In genomic region chr13:114078501-114079451, GRCh38 we compare ENCODE assay signal across 10 cellular contexts. TPM values are rescaled to one million over a fixed set of nuclear protein-coding genes. Genes with fewer than 3 reads are reported as not detected.
DNase-seq lines count a peak whose midpoint lies in the region; ATAC-seq and TF ChIP-seq lines count a peak whose summit lies in the region.
"Had no signal": no experiment of that assay in that cellular context is flagged by ENCODE, and none has a peak within 500 bp of the region (broad histone marks: within the 10 kb centered on the region; RNA-seq: fewer than 3 reads in every experiment).

No MANE protein-coding gene starts in this region.

- H3F3A ChIP-seq in GM23338 (replicated peaks; ENCODE audit: low read depth), result no peaks in the 10 kb centered on the region

- H3K4me1 Mint-ChIP-seq in GM23338, result peaks cover 6% of the 10 kb centered on the region; the same call in 2 of the 3 replicates
- H3K4me1 Mint-ChIP-seq in activated CD8-positive, alpha-beta T cell treated with anti-CD3 and anti-CD28 coated beads, Interleukin-2, amount 10 ng/mL, durations not matched to agents 7 days and 5 days (ENCODE audit: low read depth), result peaks cover 3% of the 10 kb centered on the region

- peak; percentile 20 for ATAC-seq in GM23338
- ATAC-seq in activated CD8-positive, alpha-beta T cell treated with anti-CD3 and anti-CD28 coated beads, Interleukin-2, amount 10 ng/mL, durations not matched to agents 7 days and 5 days, result peak; percentile 24
- peak; percentile 84 for ATAC-seq in Right ventricle myocardium superior (ENCODE audit: poor library complexity)
- ATAC-seq in GM19455 (IDR thresholded peaks at IDR 0.05; ENCODE audit: unreplicated experiment), result no peak

- H3K9me3 Mint-ChIP-seq in GM23338, result peaks cover 10% of the 10 kb centered on the region; the same call in 1 of the 3 replicates
- no peaks in the 10 kb centered on the region for H3K9me3 Mint-ChIP-seq in activated CD8-positive, alpha-beta T cell treated with anti-CD3 and anti-CD28 coated beads, Interleukin-2, amount 10 ng/mL, durations not matched to agents 7 days and 5 days (ENCODE audit: insufficient read depth)

- no peaks in the 10 kb centered on the region for H3K36me3 ChIP-seq in GM23338 (ENCODE audit: insufficient read depth)
- H3K36me3 ChIP-seq: colonic mucosa had no signal

- TF ChIP-seq CTCF in GM23338 (conservative IDR thresholded peaks at IDR 0.05; ENCODE audit: low read depth in 2 of 2), result no peak

- CTCF ChIA-PET in activated CD8-positive, alpha-beta T cell treated with anti-CD3 and anti-CD28 coated beads, Interleukin-2, amount 10 ng/mL, durations not matched to agents 7 days and 5 days (lab: Charles Lee), result no interaction called here

- no peak for DNase-seq in GM23338 (ENCODE audit: low spot score)
- DNase-seq in activated CD8-positive, alpha-beta T cell treated with anti-CD3 and anti-CD28 coated beads, Interleukin-2, amount 10 ng/mL, durations not matched to agents 7 days and 5 days, result no peak
- peak; percentile 75 for DNase-seq in Right ventricle myocardium superior
- peak; percentile 67 for DNase-seq in skeletal muscle cell (ENCODE audit: low read depth)
- DNase-seq in activated CD8-positive, alpha-beta memory T cell treated with anti-CD3 and anti-CD28 coated beads for 24 hours, result no peak
- DNase-seq in NOMO-1 (lab: John Stamatoyannopoulos, UW; ENCODE audit: unreplicated experiment in 2 of 2), result no peak
- DNase-seq in NCI-H1105 treated with DMSO at 0.1 percent for 48 hours (lab: John Stamatoyannopoulos, UW), result no peak
- DNase-seq: colonic mucosa; stimulated activated CD4-positive, alpha-beta T cell treated with anti-CD3 and anti-CD28 coated beads, Interleukin-2, amount 100 ng/mL, for 24 hours had no signal

- H3K36me3 Mint-ChIP-seq in GM23338 (ENCODE audit: low read depth), result peaks cover 18% of the 10 kb centered on the region
- H3K36me3 Mint-ChIP-seq in activated CD8-positive, alpha-beta T cell treated with anti-CD3 and anti-CD28 coated beads, Interleukin-2, amount 10 ng/mL, durations not matched to agents 7 days and 5 days (ENCODE audit: low read depth), result peaks cover 15% of the 10 kb centered on the region

- no peaks in the 10 kb centered on the region for H3K27me3 ChIP-seq in GM23338 (ENCODE audit: insufficient read depth)
- H3K27me3 ChIP-seq: colonic mucosa had no signal

- H2AFZ ChIP-seq in GM23338, result no peak overlapping the region

- H3K4me1 ChIP-seq in GM23338 (ENCODE audit: insufficient read depth), result no peaks in the 10 kb centered on the region

- no peaks in the 10 kb centered on the region for H3K9me2 ChIP-seq in GM23338 (ENCODE audit: insufficient read depth)

- no peak overlapping the region for H3K27ac ChIP-seq in GM23338 (ENCODE audit: low read depth)
- H3K27ac ChIP-seq: colonic mucosa had no signal

- intact Hi-C loops in Right ventricle myocardium superior (cut with DNase I), result no loop called here

- peaks cover 46% of the 10 kb centered on the region for H3K79me2 ChIP-seq in GM23338 (replicated peaks; ENCODE audit: insufficient read depth)

- H3K27ac Mint-ChIP-seq in GM23338, result peak overlapping the region; percentile 40
- H3K27ac Mint-ChIP-seq in activated CD8-positive, alpha-beta T cell treated with anti-CD3 and anti-CD28 coated beads, Interleukin-2, amount 10 ng/mL, durations not matched to agents 7 days and 5 days, result no peak overlapping the region

- H3K4me3 ChIP-seq in GM23338, result no peak overlapping the region
- no peak overlapping the region for H3K4me3 ChIP-seq in skeletal muscle cell (ENCODE audit: low read depth, low read length)
- H3K4me3 ChIP-seq: colonic mucosa had no signal

- peaks cover 15% of the 10 kb centered on the region for H3K27me3 Mint-ChIP-seq in GM23338 (ENCODE audit: insufficient read depth, low read depth, poor library complexity)
- no peaks in the 10 kb centered on the region for H3K27me3 Mint-ChIP-seq in activated CD8-positive, alpha-beta T cell treated with anti-CD3 and anti-CD28 coated beads, Interleukin-2, amount 10 ng/mL, durations not matched to agents 7 days and 5 days (ENCODE audit: low read depth)

- H3K4me2 ChIP-seq in GM23338, result no peak overlapping the region

- POLR2A ChIA-PET in activated CD8-positive, alpha-beta T cell treated with anti-CD3 and anti-CD28 coated beads, Interleukin-2, amount 10 ng/mL, durations not matched to agents 7 days and 5 days (lab: Charles Lee), result interaction anchor here (0.6 kb wide), 2 partner anchors 32 to 178 kb away, joined by 3 read pairs; no protein-coding TSS in a partner anchor

- 0 out of 2 replicates have a peak, but pooled peaks cover 9% of the 10 kb centered on the region for H4K20me1 ChIP-seq in GM23338 (replicated peaks; ENCODE audit: insufficient read depth)

- H3K4me3 Mint-ChIP-seq in GM23338, result no peak overlapping the region
- no peak overlapping the region for H3K4me3 Mint-ChIP-seq in activated CD8-positive, alpha-beta T cell treated with anti-CD3 and anti-CD28 coated beads, Interleukin-2, amount 10 ng/mL, durations not matched to agents 7 days and 5 days

TF ChIP-seq in GM23338, 12 proteins besides CTCF, POLR2A, EP300 and RAD21:
- TF ChIP-seq NANOG (IDR thresholded peaks at IDR 0.05; ENCODE audit: borderline replicate concordance) (no peak), CREB1 (CRISPR knock-in tag; IDR thresholded peaks at IDR 0.05; ENCODE audit: low read depth) (no peak), ZNF114 (CRISPR knock-in tag; IDR thresholded peaks at IDR 0.05) (no peak), EZH2phosphoT487 (IDR thresholded peaks at IDR 0.05; ENCODE audit: unreplicated experiment) (no peak)

RNA-seq across cellular contexts. Expression of gene RASA3, which starts 53.6 kb away (rescaled TPM):
- total RNA-seq in GM23338 (2014; rRNA removed; shearing (Covaris generic)), result 18.7 and 20.7 TPM in 2 replicates
- 11.2 and 11.7 TPM in 2 replicates for polyA plus RNA-seq in GM23338 (2016; fragmentation: Nextera tagmentation; extraction: Ambion mirVana)
- 10 to 100 TPM; 36.9 to 39.3 TPM for total RNA-seq in activated CD8-positive, alpha-beta T cell treated with anti-CD3 and anti-CD28 coated beads, Interleukin-2, amount 10 ng/mL, durations not matched to agents 7 days and 5 days
- 11.2 TPM for total RNA-seq in Right ventricle myocardium superior

Comparison
In these comparisons a context has a peak if more than half of its experiments do, and no peak if none do; other contexts are left out.
1. DNase-seq: peak in Right ventricle myocardium superior (single experiment) and skeletal muscle cell (single experiment); none in GM23338 (single experiment), activated CD8-positive, alpha-beta T cell treated with anti-CD3 and anti-CD28 coated beads, Interleukin-2, amount 10 ng/mL, durations not matched to agents 7 days and 5 days (single experiment), activated CD8-positive, alpha-beta memory T cell treated with anti-CD3 and anti-CD28 coated beads for 24 hours (single experiment), NOMO-1 (0 of 2) and NCI-H1105 treated with DMSO at 0.1 percent for 48 hours (single experiment).